1 cellular context compared by ENCODE assay signal in genomic region chr11:33651555-33651954, GRCh38.
TF ChIP-seq lines count a peak whose summit lies in the region.

No MANE protein-coding gene starts in this region.

TF ChIP-seq in HCT116, 20 proteins besides CTCF, POLR2A, EP300 and RAD21 (continued from another document):
- TF ChIP-seq SP1 (IDR thresholded peaks at IDR 0.05; ENCODE audit: low read depth) (no peak), CBX3 (IDR thresholded peaks at IDR 0.05; ENCODE audit: low read depth) (no peak), ZFX (IDR thresholded peaks at IDR 0.05) (no peak), ELF1 (IDR thresholded peaks at IDR 0.05; ENCODE audit: borderline replicate concordance, low read depth) (no peak), POLR2AphosphoS5 (IDR thresholded peaks at IDR 0.05; ENCODE audit: low read depth, low read length) (no peak), EZH2 (IDR thresholded peaks at IDR 0.05) (no peak)
